Comparison of ENCODE assay signal across 10 cellular contexts in the genomic region with DNA sequence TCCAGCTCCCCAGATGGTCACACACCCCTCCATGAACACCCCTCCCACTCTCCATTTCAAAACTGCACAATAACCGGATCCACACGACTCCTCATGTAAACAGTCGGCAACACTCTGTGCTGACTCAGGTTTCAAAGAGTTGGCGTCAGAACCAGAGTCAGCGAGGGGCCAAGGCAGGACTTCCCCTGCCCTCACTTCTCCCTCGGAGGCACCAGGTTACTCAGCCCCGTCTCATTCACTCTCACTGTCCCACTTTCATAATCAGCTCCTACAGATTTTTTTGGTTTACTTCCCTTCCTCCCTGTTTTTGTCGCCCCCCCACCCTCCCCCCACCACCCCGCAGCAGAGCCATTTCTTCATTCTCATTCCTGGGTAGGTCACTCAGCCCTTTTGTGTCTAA. TPM values are rescaled to one million over a fixed set of nuclear protein-coding genes. Genes with fewer than 3 reads are reported as not detected.
DNase-seq lines count a peak whose midpoint lies in the region; ATAC-seq, FAIRE-seq and TF ChIP-seq lines count a peak whose summit lies in the region.
"Had no signal": no experiment of that assay in that cellular context is flagged by ENCODE, and none has a peak within 500 bp of the region (broad histone marks: within the 10 kb centered on the region; RNA-seq: fewer than 3 reads in every experiment).

No MANE protein-coding gene starts in this region.

- H3K9me3 ChIP-seq in CD4-positive, alpha-beta memory T cell (ENCODE audit: control insufficient read depth in 1 of 2, low read length in 2 of 2), result no peaks in the 10 kb centered on the region
- H3K9me3 ChIP-seq in lower lobe of right lung, result no peaks in the 10 kb centered on the region

- H3K27me3 Mint-ChIP-seq in CD4-positive, alpha-beta memory T cell, result no peaks in the 10 kb centered on the region
- peaks cover 23% of the 10 kb centered on the region for H3K27me3 Mint-ChIP-seq in activated T-cell treated with anti-CD3 and anti-CD28 coated beads, Interleukin-2, amount 50 U/mL, for 72 hours (ENCODE audit: low read depth)
- H3K27me3 Mint-ChIP-seq in progenitor cell of endocrine pancreas, result no peaks in the 10 kb centered on the region

- POLR2A ChIA-PET in CD4-positive, alpha-beta memory T cell (lab: Charles Lee; ENCODE audit: partially characterized antibody), result interaction anchor here (1.9 kb wide), 1 partner anchor 19 kb away, joined by 5 read pairs; the partner anchor contains the start of gene ARAF

- peak overlapping the region in 4 of 7 donors; percentile 2 to 70 (median 31) for H3K27ac Mint-ChIP-seq in CD4-positive, alpha-beta memory T cell
- H3K27ac Mint-ChIP-seq in activated T-cell treated with anti-CD3 and anti-CD28 coated beads, Interleukin-2, amount 50 U/mL, for 72 hours, result no peak overlapping the region
- no peak overlapping the region for H3K27ac Mint-ChIP-seq in progenitor cell of endocrine pancreas

- peaks cover under 1 to 9% of the 10 kb centered on the region in 2 donors for H3K36me3 Mint-ChIP-seq in CD4-positive, alpha-beta memory T cell
- no peaks in the 10 kb centered on the region for H3K36me3 Mint-ChIP-seq in activated T-cell treated with anti-CD3 and anti-CD28 coated beads, Interleukin-2, amount 50 U/mL, for 72 hours (ENCODE audit: insufficient read depth in 2 of 2)
- H3K36me3 Mint-ChIP-seq in progenitor cell of endocrine pancreas (ENCODE audit: insufficient read depth), result peaks cover 2% of the 10 kb centered on the region

- no peak overlapping the region for H3K27ac ChIP-seq in CD4-positive, alpha-beta memory T cell (ENCODE audit: low read depth, low read length)
- no peak overlapping the region for H3K27ac ChIP-seq in lower lobe of right lung

- no peaks in the 10 kb centered on the region for H3K36me3 ChIP-seq in CD4-positive, alpha-beta memory T cell (ENCODE audit: insufficient read depth, low read length)
- H3K36me3 ChIP-seq in lower lobe of right lung, result no peaks in the 10 kb centered on the region

- H3K4me1 Mint-ChIP-seq in CD4-positive, alpha-beta memory T cell, result peaks cover 26 to 65% (median 40%) of the 10 kb centered on the region in 4 donors
- peaks cover 46% of the 10 kb centered on the region for H3K4me1 Mint-ChIP-seq in activated T-cell treated with anti-CD3 and anti-CD28 coated beads, Interleukin-2, amount 50 U/mL, for 72 hours (ENCODE audit: low read depth)
- H3K4me1 Mint-ChIP-seq in progenitor cell of endocrine pancreas (ENCODE audit: low read depth), result peaks cover 5% of the 10 kb centered on the region

- peak; percentile 70 to 83 for ATAC-seq in activated T-cell treated with anti-CD3 and anti-CD28 coated beads, Interleukin-2, amount 50 U/mL, for 72 hours (replicated peaks in 1 of 2)
- ATAC-seq in lower lobe of right lung, result peak; percentile 58 to 59
- no peak for ATAC-seq in GM18867 (IDR thresholded peaks at IDR 0.05; ENCODE audit: unreplicated experiment)

- peaks cover 45% of the 10 kb centered on the region for H3K4me1 ChIP-seq in CD4-positive, alpha-beta memory T cell (ENCODE audit: insufficient read depth, low read length)
- peaks cover 21% of the 10 kb centered on the region for H3K4me1 ChIP-seq in lower lobe of right lung

- DNase-seq in CD4-positive, alpha-beta memory T cell, result no peak
- DNase-seq in HCEC 1CT (peak; percentile 76), lower lobe of right lung (peak; percentile 45), DMS53 (lab: John Stamatoyannopoulos, UW) (no peak), progenitor cell of endocrine pancreas (ENCODE audit: low spot score, unreplicated experiment) (no peak), RCC 7860 (ENCODE audit: low spot score) (no peak)
- DNase-seq in activated T-cell treated with anti-CD3 and anti-CD28 coated beads, Interleukin-2, amount 50 U/mL, for 72 hours, result peak; percentile 61 to 67
- DNase-seq: islet precursor cell, NCI-H524 treated with DMSO at 0.1 percent for 48 hours had no signal

- no peaks in the 10 kb centered on the region for H3K9me3 Mint-ChIP-seq in CD4-positive, alpha-beta memory T cell
- H3K9me3 Mint-ChIP-seq in activated T-cell treated with anti-CD3 and anti-CD28 coated beads, Interleukin-2, amount 50 U/mL, for 72 hours, result no peaks in the 10 kb centered on the region
- peaks cover 10% of the 10 kb centered on the region for H3K9me3 Mint-ChIP-seq in progenitor cell of endocrine pancreas (ENCODE audit: low read depth)

- H3K4me3 Mint-ChIP-seq in CD4-positive, alpha-beta memory T cell, result peak overlapping the region in 6 of 8 donors; percentile 25 to 61 (median 49)
- H3K4me3 Mint-ChIP-seq in activated T-cell treated with anti-CD3 and anti-CD28 coated beads, Interleukin-2, amount 50 U/mL, for 72 hours, result peak overlapping the region; percentile 66 to 67
- H3K4me3 Mint-ChIP-seq in progenitor cell of endocrine pancreas (ENCODE audit: low read depth), result no peak overlapping the region

- no peak overlapping the region for H3K4me3 ChIP-seq in CD4-positive, alpha-beta memory T cell (ENCODE audit: low read length in 2 of 2)
- H3K4me3 ChIP-seq in lower lobe of right lung, result no peak overlapping the region

- no peak for FAIRE-seq in RCC 7860 (lab: Jason Lieb, UNC)

- intact Hi-C loops in CD4-positive, alpha-beta memory T cell (cut with micrococcal nuclease), result no loop called here
- intact Hi-C loops in lower lobe of right lung (cut with DNase I), result no loop called here

- TF ChIP-seq CTCF in lower lobe of right lung (IDR thresholded peaks at IDR 0.05) (no peak), progenitor cell of endocrine pancreas (IDR thresholded peaks at IDR 0.05; ENCODE audit: unreplicated experiment) (no peak)

- H3K27me3 ChIP-seq in CD4-positive, alpha-beta memory T cell (ENCODE audit: insufficient read depth, low read length), result no peaks in the 10 kb centered on the region
- no peaks in the 10 kb centered on the region for H3K27me3 ChIP-seq in lower lobe of right lung (ENCODE audit: low read depth)

- CTCF ChIA-PET in CD4-positive, alpha-beta memory T cell (lab: Charles Lee; ENCODE audit: partially characterized antibody), result no interaction called here

RNA-seq across cellular contexts. Expression of gene TIMP1, which starts 2.7 kb away (rescaled TPM):
- 100 to 1,000 TPM; 147 to 156 TPM for total RNA-seq in CD4-positive, alpha-beta memory T cell
- 100 to 1,000 TPM; 320 to 339 TPM for polyA plus RNA-seq in CD4-positive, alpha-beta memory T cell
- 10 to 100 TPM; 31.5 to 71.2 TPM for total RNA-seq in activated T-cell treated with anti-CD3 and anti-CD28 coated beads, Interleukin-2, amount 50 U/mL, for 72 hours
- total RNA-seq in lower lobe of right lung (189 TPM), progenitor cell of endocrine pancreas (29.1 and 33.0 TPM in 2 replicates)

RNA-seq across cellular contexts. Expression of gene ARAF, which starts 18.5 kb away (rescaled TPM):
- total RNA-seq in CD4-positive, alpha-beta memory T cell, result 100 to 1,000 TPM; 107 to 111 TPM
- 10 to 100 TPM; 49.7 to 97.2 TPM for polyA plus RNA-seq in CD4-positive, alpha-beta memory T cell
- 10 to 100 TPM; 94.7 to 97.5 TPM for total RNA-seq in activated T-cell treated with anti-CD3 and anti-CD28 coated beads, Interleukin-2, amount 50 U/mL, for 72 hours
- total RNA-seq in lower lobe of right lung (90.1 TPM), progenitor cell of endocrine pancreas (76.8 and 77.7 TPM in 2 replicates)

RNA-seq across cellular contexts. Expression of gene SYN1, which starts 40.1 kb away (rescaled TPM):
- total RNA-seq in CD4-positive, alpha-beta memory T cell, result 1 to 10 TPM in 1 of 2 experiments, under 1 TPM in 1; 0.90 to 1.4 TPM
- 1 to 10 TPM in 1 of 2 donors, under 1 TPM in 1; 0.49 to 1.6 TPM for polyA plus RNA-seq in CD4-positive, alpha-beta memory T cell
- 1 to 10 TPM in 1 of 2 donors, under 1 TPM in 1; 0.67 to 2.0 TPM for total RNA-seq in activated T-cell treated with anti-CD3 and anti-CD28 coated beads, Interleukin-2, amount 50 U/mL, for 72 hours
- 0.44 TPM for total RNA-seq in lower lobe of right lung
- 5.3 and 6.7 TPM in 2 replicates for total RNA-seq in progenitor cell of endocrine pancreas

RNA-seq across cellular contexts. Expression of gene CFP, which starts 50.2 kb away (rescaled TPM):
- 10 to 100 TPM; 28.4 to 29.0 TPM for total RNA-seq in CD4-positive, alpha-beta memory T cell
- polyA plus RNA-seq in CD4-positive, alpha-beta memory T cell, result 10 to 100 TPM; 13.5 to 16.4 TPM
- 1 to 10 TPM; 6.4 to 9.5 TPM for total RNA-seq in activated T-cell treated with anti-CD3 and anti-CD28 coated beads, Interleukin-2, amount 50 U/mL, for 72 hours
- total RNA-seq in lower lobe of right lung (24.8 TPM), progenitor cell of endocrine pancreas (0.69 and 0.93 TPM in 2 replicates)

Comparison
In these comparisons a context has a peak if more than half of its experiments do, and no peak if none do; other contexts are left out.
1. DNase-seq: peak in HCEC 1CT (single experiment), activated T-cell treated with anti-CD3 and anti-CD28 coated beads, Interleukin-2, amount 50 U/mL, for 72 hours (2 of 2) and lower lobe of right lung (single experiment); none in CD4-positive, alpha-beta memory T cell (0 of 5), DMS53 (single experiment), progenitor cell of endocrine pancreas (single experiment) and RCC 7860 (single experiment).
2. H3K27ac Mint-ChIP-seq: peak in CD4-positive, alpha-beta memory T cell (4 of 7); none in activated T-cell treated with anti-CD3 and anti-CD28 coated beads, Interleukin-2, amount 50 U/mL, for 72 hours (single experiment) and progenitor cell of endocrine pancreas (single experiment).